In the genomic region with DNA sequence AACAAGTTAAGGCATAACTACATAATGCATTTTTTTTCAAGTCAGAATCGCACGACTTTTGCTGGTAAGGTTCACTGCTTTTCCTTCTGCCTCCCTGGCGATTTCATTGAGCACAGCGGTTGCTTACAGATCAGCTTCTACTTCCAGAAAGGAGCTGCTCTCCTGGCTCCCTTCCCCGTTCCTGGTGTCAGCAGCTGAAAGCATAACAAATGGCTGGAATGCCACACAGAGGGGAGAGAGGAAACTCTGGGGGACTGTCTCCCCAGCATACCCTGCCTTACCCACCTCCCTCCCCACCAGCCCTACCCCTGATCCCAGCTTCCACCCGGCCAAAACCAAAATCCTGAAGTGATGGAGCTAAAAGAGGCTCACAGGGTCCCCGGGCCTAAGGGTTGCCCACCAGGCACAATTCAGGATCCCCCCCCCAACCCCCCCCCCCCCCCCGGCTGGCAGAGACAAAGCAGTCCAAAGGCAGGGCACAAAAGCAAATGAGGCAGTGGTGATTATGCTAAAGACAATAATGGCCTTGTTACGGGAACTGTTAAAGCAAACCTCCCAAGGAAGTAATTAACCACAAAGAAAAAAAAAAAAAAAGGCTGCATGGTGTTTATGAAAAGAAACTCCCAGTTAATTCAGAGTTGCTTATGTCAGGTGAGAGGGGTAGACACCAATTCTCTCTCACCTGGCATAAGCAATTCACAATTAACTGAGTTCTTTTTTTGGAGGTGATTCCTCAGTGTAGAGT, we compare ENCODE assay signal across 12 cellular contexts.
DNase-seq lines count a peak whose midpoint lies in the region; ATAC-seq and TF ChIP-seq lines count a peak whose summit lies in the region.
"Had no signal": no experiment of that assay in that cellular context is flagged by ENCODE, and none has a peak within 500 bp of the region (broad histone marks: within the 10 kb centered on the region; RNA-seq: fewer than 3 reads in every experiment).

No MANE protein-coding gene starts in this region.

- no peaks in the 10 kb centered on the region for H3K36me3 ChIP-seq in iPS-18a (ENCODE audit: control insufficient read depth, low read depth, low read length)
- no peaks in the 10 kb centered on the region for H3K36me3 ChIP-seq in smooth muscle cell (ENCODE audit: low read depth)
- H3K36me3 ChIP-seq in psoas muscle (ENCODE audit: insufficient read depth in 1 of 2, low read depth in 1 of 2), result no peaks in the 10 kb centered on the region
- H3K36me3 ChIP-seq: prostate gland had no signal

- no peaks in the 10 kb centered on the region for H3K79me2 ChIP-seq in smooth muscle cell (ENCODE audit: low read depth)

- DNase-seq in NCI-H1417 (lab: John Stamatoyannopoulos, UW) (peak in 2 of 3 experiments; percentile 72 to 80), NCI-H1417 treated with DMSO at 0.1 percent for 48 hours (lab: John Stamatoyannopoulos, UW) (no peak), NCI-H774 (lab: John Stamatoyannopoulos, UW) (peak; percentile 29), smooth muscle cell (lab: John Stamatoyannopoulos, UW; ENCODE audit: unreplicated experiment) (no peak), psoas muscle (no peak)
- DNase-seq: NCI-H1436 had no signal

- H3K4me3 ChIP-seq in iPS-18a (ENCODE audit: low read length) (peak overlapping the region; percentile 18), smooth muscle cell (no peak overlapping the region), psoas muscle (no peak overlapping the region)
- H3K4me3 ChIP-seq: coronary artery, prostate gland had no signal

- H3K4me1 ChIP-seq in iPS-18a (ENCODE audit: control insufficient read depth, low read depth, low read length) (peaks cover 26% of the 10 kb centered on the region), smooth muscle cell (ENCODE audit: low read depth) (peaks cover 12% of the 10 kb centered on the region), psoas muscle (no peaks in the 10 kb centered on the region)
- H3K4me1 ChIP-seq: prostate gland had no signal

- H3K27ac ChIP-seq in iPS-18a (ENCODE audit: low read length) (no peak overlapping the region), smooth muscle cell (ENCODE audit: low read depth) (no peak overlapping the region), psoas muscle (no peak overlapping the region)
- H3K27ac ChIP-seq: coronary artery, prostate gland had no signal

- H4K20me1 ChIP-seq in smooth muscle cell (ENCODE audit: low read depth), result no peaks in the 10 kb centered on the region

- H3K9me3 ChIP-seq in iPS-18a (ENCODE audit: control insufficient read depth, low read depth, low read length) (no peaks in the 10 kb centered on the region), smooth muscle cell (replicated peaks; ENCODE audit: low read depth) (no peaks in the 10 kb centered on the region), psoas muscle (no peaks in the 10 kb centered on the region)
- H3K9me3 ChIP-seq: prostate gland had no signal

- H3K27me3 ChIP-seq in iPS-18a (ENCODE audit: control insufficient read depth, insufficient read depth, low read length) (no peaks in the 10 kb centered on the region), smooth muscle cell (ENCODE audit: low read depth) (no peaks in the 10 kb centered on the region), psoas muscle (ENCODE audit: insufficient read depth in 3 of 3, low read length in 2 of 3) (peaks cover 0 to 2% (median 0%) of the 10 kb centered on the region in 3 donors)

- ATAC-seq in HG02759 (IDR thresholded peaks at IDR 0.05; ENCODE audit: unreplicated experiment), result no peak
- ATAC-seq in psoas muscle, result no peak
- ATAC-seq in GM21717 (IDR thresholded peaks at IDR 0.05; ENCODE audit: unreplicated experiment), result no peak
- ATAC-seq: Panc1 had no signal

- intact Hi-C loops in psoas muscle (cut with DNase I), result no loop called here

- H3K4me2 ChIP-seq in smooth muscle cell, result no peak overlapping the region

- 34% methylated on average over 8 of the region's 9 CpGs for WGBS in smooth muscle cell (ENCODE audit: low lambda C conversion rate)
- WGBS in psoas muscle, 3 donors, result 10 to 15% (median 13%) methylated on average over 9 of the region's 9 CpGs

- H2AFZ ChIP-seq in smooth muscle cell (ENCODE audit: low read depth), result peak overlapping the region; percentile 37

- H3K9ac ChIP-seq in iPS-18a (ENCODE audit: low read length), result no peak overlapping the region
- H3K9ac ChIP-seq in smooth muscle cell (ENCODE audit: low read depth), result no peak overlapping the region

- TF ChIP-seq CTCF in smooth muscle cell (IDR thresholded peaks at IDR 0.05; ENCODE audit: borderline replicate concordance, insufficient read depth, poor library complexity, severe bottlenecking) (no peak), psoas muscle (IDR thresholded peaks at IDR 0.05) (no peak)

- no peaks in the 10 kb centered on the region for H3F3A ChIP-seq in smooth muscle cell (ENCODE audit: low read depth)

Comparison
In these comparisons a context has a peak if more than half of its experiments do, and no peak if none do; other contexts are left out.
1. DNase-seq: peak in NCI-H1417 (2 of 3) and NCI-H774 (single experiment); none in NCI-H1417 treated with DMSO at 0.1 percent for 48 hours (single experiment), smooth muscle cell (single experiment) and psoas muscle (0 of 2).